In the genomic region with DNA sequence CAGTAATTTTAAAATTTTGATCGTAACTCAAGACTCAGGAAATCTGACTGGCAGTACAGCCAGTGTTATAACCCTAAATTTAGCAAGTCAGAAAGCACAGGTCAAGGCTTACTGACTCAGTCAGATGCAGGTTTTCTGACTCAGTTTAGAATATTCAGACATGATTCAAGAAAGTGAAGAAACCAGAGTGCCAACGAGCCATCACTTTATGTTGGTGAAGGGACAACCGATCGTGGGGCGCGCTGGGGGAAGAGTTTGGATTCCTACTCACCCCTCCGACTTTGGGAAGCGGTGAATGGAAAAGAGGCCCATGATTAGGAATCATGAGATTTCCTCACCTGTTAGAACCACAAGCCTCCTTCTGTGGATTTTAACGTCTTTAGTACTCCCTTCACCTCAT, we compare ENCODE assay signal across 1 cellular context.
A peak's percentile ranks its signal among the peaks of the same experiment; 100 is the strongest.
TF ChIP-seq lines count a peak whose summit lies in the region.

No MANE protein-coding gene starts in this region.

TF ChIP-seq in K562, 482 proteins besides CTCF, POLR2A, EP300 and RAD21 (continued from another document):
- TF ChIP-seq, protein P1, sequence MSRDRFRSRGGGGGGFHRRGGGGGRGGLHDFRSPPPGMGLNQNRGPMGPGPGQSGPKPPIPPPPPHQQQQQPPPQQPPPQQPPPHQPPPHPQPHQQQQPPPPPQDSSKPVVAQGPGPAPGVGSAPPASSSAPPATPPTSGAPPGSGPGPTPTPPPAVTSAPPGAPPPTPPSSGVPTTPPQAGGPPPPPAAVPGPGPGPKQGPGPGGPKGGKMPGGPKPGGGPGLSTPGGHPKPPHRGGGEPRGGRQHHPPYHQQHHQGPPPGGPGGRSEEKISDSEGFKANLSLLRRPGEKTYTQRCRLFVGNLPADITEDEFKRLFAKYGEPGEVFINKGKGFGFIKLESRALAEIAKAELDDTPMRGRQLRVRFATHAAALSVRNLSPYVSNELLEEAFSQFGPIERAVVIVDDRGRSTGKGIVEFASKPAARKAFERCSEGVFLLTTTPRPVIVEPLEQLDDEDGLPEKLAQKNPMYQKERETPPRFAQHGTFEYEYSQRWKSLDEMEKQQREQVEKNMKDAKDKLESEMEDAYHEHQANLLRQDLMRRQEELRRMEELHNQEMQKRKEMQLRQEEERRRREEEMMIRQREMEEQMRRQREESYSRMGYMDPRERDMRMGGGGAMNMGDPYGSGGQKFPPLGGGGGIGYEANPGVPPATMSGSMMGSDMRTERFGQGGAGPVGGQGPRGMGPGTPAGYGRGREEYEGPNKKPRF (IDR thresholded peaks at IDR 0.05; ENCODE audit: low read depth, low read length) = no peak
- TF ChIP-seq PHTF2 (CRISPR knock-in tag; IDR thresholded peaks at IDR 0.05) = no peak
- TF ChIP-seq SRSF1 (IDR thresholded peaks at IDR 0.05; ENCODE audit: low read depth, low read length) = no peak
- 0 out of 2 replicates have a peak, but pooled peaks have one; percentile 2 for TF ChIP-seq PML (IDR thresholded peaks at IDR 0.05; ENCODE audit: low read length)
- TF ChIP-seq, protein P2, sequence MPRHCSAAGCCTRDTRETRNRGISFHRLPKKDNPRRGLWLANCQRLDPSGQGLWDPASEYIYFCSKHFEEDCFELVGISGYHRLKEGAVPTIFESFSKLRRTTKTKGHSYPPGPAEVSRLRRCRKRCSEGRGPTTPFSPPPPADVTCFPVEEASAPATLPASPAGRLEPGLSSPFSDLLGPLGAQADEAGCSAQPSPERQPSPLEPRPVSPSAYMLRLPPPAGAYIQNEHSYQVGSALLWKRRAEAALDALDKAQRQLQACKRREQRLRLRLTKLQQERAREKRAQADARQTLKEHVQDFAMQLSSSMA (CRISPR knock-in tag; IDR thresholded peaks at IDR 0.05) = no peak
